In genomic region chr6:88637761-88638160, GRCh38 we compare ENCODE assay signal across 27 cellular contexts.
"Had no signal": no experiment of that assay in that cellular context is flagged by ENCODE, and none has a peak within 500 bp of the region (broad histone marks: within the 10 kb centered on the region; RNA-seq: fewer than 3 reads in every experiment).

No MANE protein-coding gene starts in this region.

- H3K27me3 Mint-ChIP-seq: dendritic cell treated with granulocyte-macrophage colony-stimulating factor and Interleukin-4, amounts not matched to agents 40 ng/mL and 50 ng/mL, for 4 days; effector memory CD8-positive, alpha-beta T cell; naive B cell had no signal

- H3K27ac Mint-ChIP-seq: dendritic cell treated with granulocyte-macrophage colony-stimulating factor and Interleukin-4, amounts not matched to agents 40 ng/mL and 50 ng/mL, for 4 days; effector memory CD8-positive, alpha-beta T cell; endodermal cell; immature natural killer cell; mesothelial cell of epicardium; naive B cell had no signal

- H3K27ac ChIP-seq: colonic mucosa, epithelial cell of prostate, esophagus squamous epithelium, gastrocnemius medialis, heart left ventricle, hepatocyte, left lung, lower lobe of right lung had no signal

- H3K36me3 Mint-ChIP-seq: mesothelial cell of epicardium, naive B cell had no signal

- H3K4me3 ChIP-seq: colonic mucosa, esophagus squamous epithelium, gastrocnemius medialis, heart left ventricle, hepatocyte, left lung, lower lobe of right lung, mucosa of descending colon had no signal

- H2AFZ ChIP-seq: hepatocyte had no signal

- H3K9me3 ChIP-seq: colonic mucosa, esophagus squamous epithelium, gastrocnemius medialis, heart left ventricle, left lung, lower lobe of right lung, mucosa of descending colon had no signal

- H3K27me3 ChIP-seq: colonic mucosa, esophagus squamous epithelium, gastrocnemius medialis, heart left ventricle, hepatocyte, left lung had no signal

- H3K4me1 ChIP-seq: colonic mucosa, gastrocnemius medialis, left lung, lower lobe of right lung had no signal

- H3K4me3 Mint-ChIP-seq: dendritic cell treated with granulocyte-macrophage colony-stimulating factor and Interleukin-4, amounts not matched to agents 40 ng/mL and 50 ng/mL, for 4 days; effector memory CD8-positive, alpha-beta T cell; endodermal cell; immature natural killer cell; mesothelial cell of epicardium; naive B cell had no signal

- H3K9me3 Mint-ChIP-seq: dendritic cell treated with granulocyte-macrophage colony-stimulating factor and Interleukin-4, amounts not matched to agents 40 ng/mL and 50 ng/mL, for 4 days; effector memory CD8-positive, alpha-beta T cell; endodermal cell; immature natural killer cell; mesothelial cell of epicardium; naive B cell had no signal

- ATAC-seq: effector memory CD8-positive, alpha-beta T cell; esophagus mucosa; gastrocnemius medialis; heart left ventricle; left cardiac atrium; left lung; left ventricle myocardium superior; lower lobe of right lung; mucosa of descending colon had no signal

- H3K36me3 ChIP-seq: colonic mucosa, esophagus squamous epithelium, gastrocnemius medialis, heart left ventricle, left lung, lower lobe of right lung had no signal

- H3K79me2 ChIP-seq: hepatocyte had no signal

- H3K4me2 ChIP-seq: hepatocyte had no signal

- DNase-seq: colonic mucosa; cortex of kidney; effector CD8-positive, alpha-beta T cell; effector memory CD8-positive, alpha-beta T cell; endodermal cell; erythroblast; esophagus squamous epithelium; foreskin fibroblast; foreskin melanocyte; gastrocnemius medialis; heart left ventricle; hypothalamus; immature natural killer cell; islet precursor cell; kidney; left cardiac atrium; left lung; left ventricle myocardium superior; lower lobe of right lung; mesenchymal stem cell; mucosa of descending colon; naive B cell had no signal
